ENCODE assay signal across 15 cellular contexts in the genomic region with DNA sequence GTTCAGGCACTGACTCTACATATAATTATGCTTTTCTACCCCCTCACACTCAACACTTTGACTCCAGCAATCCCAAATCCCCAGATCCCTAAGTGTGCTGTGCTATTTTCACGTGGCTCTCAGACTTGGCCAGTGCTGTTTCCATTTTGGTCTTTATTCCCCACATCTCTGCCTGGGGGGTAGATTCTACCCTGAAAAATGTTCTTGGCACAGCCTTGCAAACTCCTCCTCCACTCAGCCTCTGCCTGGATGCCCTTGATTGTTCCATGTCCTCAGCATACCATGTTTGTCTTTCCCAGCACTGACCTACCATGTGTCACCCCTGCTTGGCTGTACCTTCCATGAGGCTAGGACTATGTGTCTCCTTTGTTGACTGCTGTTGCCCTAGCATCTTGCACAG. TPM values are rescaled to one million over a fixed set of nuclear protein-coding genes. Genes with fewer than 3 reads are reported as not detected.
DNase-seq lines count a peak whose midpoint lies in the region; ATAC-seq and TF ChIP-seq lines count a peak whose summit lies in the region.
"Had no signal": no experiment of that assay in that cellular context is flagged by ENCODE, and none has a peak within 500 bp of the region (broad histone marks: within the 10 kb centered on the region; RNA-seq: fewer than 3 reads in every experiment).

No MANE protein-coding gene starts in this region.

- H3K36me3 ChIP-seq in CD4-positive, CD25-positive, alpha-beta regulatory T cell (ENCODE audit: control insufficient read depth, insufficient read depth, low read length), result no peaks in the 10 kb centered on the region
- no peaks in the 10 kb centered on the region for H3K36me3 ChIP-seq in right atrium auricular region
- H3K36me3 ChIP-seq in mesenchymal stem cell (ENCODE audit: control insufficient read depth in 1 of 2, insufficient read depth in 2 of 2, low read depth in 1 of 2, low read length in 2 of 2), result peaks cover 0 to under 1% of the 10 kb centered on the region in 2 experiments
- H3K36me3 ChIP-seq: HAP-1 had no signal

- no peak overlapping the region for H3K4ac ChIP-seq in mesenchymal stem cell (ENCODE audit: low read depth in 1 of 2, low read length in 2 of 2)

- no peak overlapping the region for H2BK12ac ChIP-seq in mesenchymal stem cell (ENCODE audit: low read length in 2 of 2)

- peaks cover 9% of the 10 kb centered on the region for H3K36me3 Mint-ChIP-seq in CD4-positive, CD25-positive, alpha-beta regulatory T cell
- peaks cover 17% of the 10 kb centered on the region for H3K36me3 Mint-ChIP-seq in activated CD4-positive, alpha-beta memory T cell treated with anti-CD3 and anti-CD28 coated beads, Interleukin-2, amount 10 ng/mL, durations not matched to agents 7 days and 5 days (ENCODE audit: low read depth)

- no peak for DNase-seq in CD4-positive, CD25-positive, alpha-beta regulatory T cell
- DNase-seq in choroid plexus epithelial cell (ENCODE audit: low read depth) (peak; percentile 67), right atrium auricular region (ENCODE audit: low spot score) (peak; percentile 76), renal cortical epithelial cell (ENCODE audit: low read depth) (peak; percentile 47), dedifferentiated amniotic fluid mesenchymal stem cell (ENCODE audit: extremely low spot score) (no peak), NCI-H146 (lab: John Stamatoyannopoulos, UW) (no peak), mesenchymal stem cell (no peak)
- DNase-seq in activated CD4-positive, alpha-beta memory T cell treated with anti-CD3 and anti-CD28 coated beads, Interleukin-2, amount 10 ng/mL, durations not matched to agents 7 days and 5 days, result no peak
- DNase-seq: ACHN; activated CD4-positive, alpha-beta T cell treated with anti-CD3 and anti-CD28 coated beads for 48 hours; mesendoderm; NCI-H2107; nucleus accumbens had no signal

- peaks cover 0 to 4% (median 0%) of the 10 kb centered on the region in 4 donors for H3K4me1 Mint-ChIP-seq in CD4-positive, CD25-positive, alpha-beta regulatory T cell
- no peaks in the 10 kb centered on the region for H3K4me1 Mint-ChIP-seq in activated CD4-positive, alpha-beta memory T cell treated with anti-CD3 and anti-CD28 coated beads, Interleukin-2, amount 10 ng/mL, durations not matched to agents 7 days and 5 days

- H2AK5ac ChIP-seq in mesenchymal stem cell (ENCODE audit: low read length, severe bottlenecking), result no peak overlapping the region

- no peak overlapping the region for H3K4me2 ChIP-seq in mesenchymal stem cell (ENCODE audit: low read length, poor library complexity, severe bottlenecking)

- no peaks in the 10 kb centered on the region for H3K27me3 ChIP-seq in CD4-positive, CD25-positive, alpha-beta regulatory T cell (ENCODE audit: control insufficient read depth, insufficient read depth, low read length)
- H3K27me3 ChIP-seq in right atrium auricular region (no peaks in the 10 kb centered on the region), mesenchymal stem cell (ENCODE audit: control insufficient read depth in 1 of 2, insufficient read depth in 1 of 2, low read length in 2 of 2) (no peaks in the 10 kb centered on the region)

- ATAC-seq in CD4-positive, CD25-positive, alpha-beta regulatory T cell (ENCODE audit: low read depth in 2 of 2), result no peak

- peaks cover 0 to 9% (median 3%) of the 10 kb centered on the region in 7 donors for H3K9me3 Mint-ChIP-seq in CD4-positive, CD25-positive, alpha-beta regulatory T cell
- no peaks in the 10 kb centered on the region for H3K9me3 Mint-ChIP-seq in activated CD4-positive, alpha-beta memory T cell treated with anti-CD3 and anti-CD28 coated beads, Interleukin-2, amount 10 ng/mL, durations not matched to agents 7 days and 5 days
- H3K9me3 Mint-ChIP-seq: dendritic cell treated with granulocyte-macrophage colony-stimulating factor and Interleukin-4, amounts not matched to agents 40 ng/mL and 50 ng/mL, for 4 days had no signal

- H3K4me1 ChIP-seq in CD4-positive, CD25-positive, alpha-beta regulatory T cell (ENCODE audit: control insufficient read depth, insufficient read depth, low read length, poor library complexity, severe bottlenecking), result no peaks in the 10 kb centered on the region
- H3K4me1 ChIP-seq in right atrium auricular region, result peaks cover 0 to 36% of the 10 kb centered on the region in 2 donors
- no peaks in the 10 kb centered on the region for H3K4me1 ChIP-seq in mesenchymal stem cell (ENCODE audit: control insufficient read depth, insufficient read depth, low read depth, low read length)
- H3K4me1 ChIP-seq: HAP-1 had no signal

- H3K9me3 ChIP-seq in CD4-positive, CD25-positive, alpha-beta regulatory T cell (ENCODE audit: control insufficient read depth in 2 of 2, low read length in 2 of 2), result no peaks in the 10 kb centered on the region
- H3K9me3 ChIP-seq in right atrium auricular region, result no peaks in the 10 kb centered on the region
- no peaks in the 10 kb centered on the region for H3K9me3 ChIP-seq in mesenchymal stem cell (ENCODE audit: control insufficient read depth, low read length)
- H3K9me3 ChIP-seq: HAP-1 had no signal

- H3K27me3 Mint-ChIP-seq in CD4-positive, CD25-positive, alpha-beta regulatory T cell, result no peaks in the 10 kb centered on the region
- H3K27me3 Mint-ChIP-seq in activated CD4-positive, alpha-beta memory T cell treated with anti-CD3 and anti-CD28 coated beads, Interleukin-2, amount 10 ng/mL, durations not matched to agents 7 days and 5 days, result no peaks in the 10 kb centered on the region
- H3K27me3 Mint-ChIP-seq: dendritic cell treated with granulocyte-macrophage colony-stimulating factor and Interleukin-4, amounts not matched to agents 40 ng/mL and 50 ng/mL, for 4 days had no signal

- CTCF ChIA-PET in activated CD4-positive, alpha-beta memory T cell treated with anti-CD3 and anti-CD28 coated beads, Interleukin-2, amount 10 ng/mL, durations not matched to agents 7 days and 5 days (lab: Charles Lee), result interaction anchor here (1.7 to 3.0 kb wide), 2 partner anchors 23 to 115 kb away, joined by 5 to 8 read pairs; no protein-coding TSS in a partner anchor

- H2BK5ac ChIP-seq in mesenchymal stem cell (ENCODE audit: low read depth, low read length, poor library complexity, severe bottlenecking), result no peak overlapping the region

- H3K18ac ChIP-seq in mesenchymal stem cell (ENCODE audit: low read depth in 1 of 2, low read length in 2 of 2), result no peak overlapping the region

- H4K8ac ChIP-seq in mesenchymal stem cell (ENCODE audit: low read length), result no peak overlapping the region

- H3K23ac ChIP-seq in mesenchymal stem cell (ENCODE audit: low read length in 2 of 2), result no peak overlapping the region

- no peak overlapping the region for H3K4me3 Mint-ChIP-seq in CD4-positive, CD25-positive, alpha-beta regulatory T cell
- no peak overlapping the region for H3K4me3 Mint-ChIP-seq in activated CD4-positive, alpha-beta memory T cell treated with anti-CD3 and anti-CD28 coated beads, Interleukin-2, amount 10 ng/mL, durations not matched to agents 7 days and 5 days
- H3K4me3 Mint-ChIP-seq: dendritic cell treated with granulocyte-macrophage colony-stimulating factor and Interleukin-4, amounts not matched to agents 40 ng/mL and 50 ng/mL, for 4 days had no signal

- no peak overlapping the region for H2BK120ac ChIP-seq in mesenchymal stem cell (ENCODE audit: low read depth, low read length)

- H3K9ac ChIP-seq in mesenchymal stem cell (ENCODE audit: low read length), result no peak overlapping the region

- H3K27ac ChIP-seq in CD4-positive, CD25-positive, alpha-beta regulatory T cell (ENCODE audit: insufficient read depth, low read length, poor library complexity, severe bottlenecking), result no peak overlapping the region
- peak overlapping the region; percentile 35 to 66 for H3K27ac ChIP-seq in right atrium auricular region
- no peak overlapping the region for H3K27ac ChIP-seq in mesenchymal stem cell (ENCODE audit: low read length, poor library complexity, severe bottlenecking)

- no peak overlapping the region for H2AFZ ChIP-seq in mesenchymal stem cell (ENCODE audit: low read depth, low read length)

- no peak overlapping the region for H3K4me3 ChIP-seq in CD4-positive, CD25-positive, alpha-beta regulatory T cell (ENCODE audit: low read depth, low read length)
- H3K4me3 ChIP-seq in choroid plexus epithelial cell (ENCODE audit: low read depth, low read length) (no peak overlapping the region), right atrium auricular region (no peak overlapping the region), mesenchymal stem cell (ENCODE audit: insufficient read depth in 1 of 2, low read depth in 1 of 2, low read length in 2 of 2) (no peak overlapping the region)
- H3K4me3 ChIP-seq: HAP-1 had no signal

- H3K14ac ChIP-seq in mesenchymal stem cell (ENCODE audit: low read length in 2 of 2), result no peak overlapping the region

- H4K91ac ChIP-seq in mesenchymal stem cell (ENCODE audit: low read length), result no peak overlapping the region

- no peak overlapping the region for H2BK15ac ChIP-seq in mesenchymal stem cell (ENCODE audit: low read depth, poor library complexity, severe bottlenecking)

- TF ChIP-seq CTCF in choroid plexus epithelial cell (conservative IDR thresholded peaks at IDR 0.05; ENCODE audit: low read depth, low read length), result no peak
- TF ChIP-seq CTCF in right atrium auricular region (IDR thresholded peaks at IDR 0.05), result no peak

- no peaks in the 10 kb centered on the region for H3K79me1 ChIP-seq in mesenchymal stem cell (replicated peaks; ENCODE audit: low read length, poor library complexity, severe bottlenecking)

- H3K27ac Mint-ChIP-seq in CD4-positive, CD25-positive, alpha-beta regulatory T cell, result peak overlapping the region in 2 of 3 donors; percentile 5 to 14
- H3K27ac Mint-ChIP-seq in activated CD4-positive, alpha-beta memory T cell treated with anti-CD3 and anti-CD28 coated beads, Interleukin-2, amount 10 ng/mL, durations not matched to agents 7 days and 5 days, result no peak overlapping the region
- H3K27ac Mint-ChIP-seq: dendritic cell treated with granulocyte-macrophage colony-stimulating factor and Interleukin-4, amounts not matched to agents 40 ng/mL and 50 ng/mL, for 4 days had no signal

- POLR2A ChIA-PET in activated CD4-positive, alpha-beta memory T cell treated with anti-CD3 and anti-CD28 coated beads, Interleukin-2, amount 10 ng/mL, durations not matched to agents 7 days and 5 days (lab: Charles Lee), result no interaction called here

- WGBS in mesenchymal stem cell, result 49% methylated on average over 1 of the region's 1 CpG

RNA-seq across cellular contexts. Expression of a gene that starts 43.0 kb away (rescaled TPM):
- total RNA-seq in CD4-positive, CD25-positive, alpha-beta regulatory T cell, result 15.4 TPM
- polyA plus RNA-seq in CD4-positive, CD25-positive, alpha-beta regulatory T cell, result 10 to 100 TPM; 37.2 to 58.7 (median 50.0) TPM
- total RNA-seq in right atrium auricular region (10 to 100 TPM; 10.5 to 24.6 TPM), renal cortical epithelial cell (2.4 and 8.7 TPM in 2 replicates)
- 10 to 100 TPM; 21.8 to 22.5 TPM for total RNA-seq in activated CD4-positive, alpha-beta memory T cell treated with anti-CD3 and anti-CD28 coated beads, Interleukin-2, amount 10 ng/mL, durations not matched to agents 7 days and 5 days
- polyA plus RNA-seq in mesenchymal stem cell (2013, experiment 1 of 2), result 21.5 TPM
- 20.3 TPM for polyA plus RNA-seq in mesenchymal stem cell (2013, experiment 2 of 2)

Comparison
In these comparisons a context has a peak if more than half of its experiments do, and no peak if none do; other contexts are left out.
1. DNase-seq: peak in choroid plexus epithelial cell (single experiment), right atrium auricular region (single experiment) and renal cortical epithelial cell (single experiment); none in CD4-positive, CD25-positive, alpha-beta regulatory T cell (0 of 3), activated CD4-positive, alpha-beta memory T cell treated with anti-CD3 and anti-CD28 coated beads, Interleukin-2, amount 10 ng/mL, durations not matched to agents 7 days and 5 days (single experiment), dedifferentiated amniotic fluid mesenchymal stem cell (single experiment), NCI-H146 (single experiment) and mesenchymal stem cell (single experiment).
2. H3K27ac ChIP-seq: peak in right atrium auricular region (2 of 2); none in CD4-positive, CD25-positive, alpha-beta regulatory T cell (single experiment) and mesenchymal stem cell (single experiment).